In the genomic region with DNA sequence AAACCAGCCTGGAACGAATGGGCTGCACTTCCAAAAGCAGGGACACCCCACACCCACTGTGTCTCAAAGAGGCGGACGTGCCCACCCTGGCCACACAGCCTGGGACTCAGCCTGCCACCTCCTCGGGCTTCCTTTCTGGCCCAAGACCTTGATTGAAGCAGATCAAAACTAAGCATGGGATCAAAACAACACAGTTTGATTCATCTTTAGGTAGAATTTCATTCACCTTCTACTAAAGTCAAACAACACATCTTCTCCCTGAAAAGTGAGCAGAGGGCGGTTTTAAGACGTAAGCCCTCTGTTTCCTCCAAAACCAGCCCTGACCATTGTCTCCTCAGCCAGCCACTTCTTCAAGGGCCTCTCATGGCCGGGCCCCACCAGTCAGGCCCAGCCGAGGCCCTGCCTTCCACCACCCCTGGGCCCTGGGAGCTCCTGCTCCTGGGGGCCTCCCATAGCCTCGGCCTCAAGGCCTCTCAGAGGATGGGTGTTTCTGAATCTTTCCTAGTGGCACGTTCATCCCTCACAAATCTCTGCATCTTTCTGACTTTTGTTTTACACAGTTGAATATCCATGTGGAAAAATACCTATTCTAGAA, we compare ENCODE assay signal across 29 cellular contexts. TPM values are rescaled to one million over a fixed set of nuclear protein-coding genes. Genes with fewer than 3 reads are reported as not detected.
"Had no signal": no experiment of that assay in that cellular context is flagged by ENCODE, and none has a peak within 500 bp of the region (broad histone marks: within the 10 kb centered on the region; RNA-seq: fewer than 3 reads in every experiment).

No MANE protein-coding gene starts in this region.

- H3K9me3 Mint-ChIP-seq: activated naive CD8-positive, alpha-beta T cell treated with anti-CD3 and anti-CD28 coated beads, Interleukin-2, amount 50 U/mL, for 24 hours; activated T-cell treated with anti-CD3 and anti-CD28 coated beads, Interleukin-2, amount 50 U/mL, for 4 hours had no signal

- ATAC-seq: activated naive CD8-positive, alpha-beta T cell treated with anti-CD3 and anti-CD28 coated beads, Interleukin-2, amount 50 U/mL, for 24 hours; activated T-cell treated with anti-CD3 and anti-CD28 coated beads, Interleukin-2, amount 50 U/mL, for 4 hours; esophagus mucosa; mucosa of descending colon; T-helper 17 cell had no signal

- H3K4me1 ChIP-seq: sigmoid colon, tibial nerve, uterus had no signal

- DNase-seq: activated CD8-positive, alpha-beta memory T cell treated with anti-CD3 and anti-CD28 coated beads, Interleukin-2, amount 50 U/mL, for 4 hours; activated effector memory CD4-positive, alpha-beta T cell treated with Interleukin-2 at 50 U/mL for 16 hours; activated naive CD4-positive, alpha-beta T cell treated with anti-CD3 and anti-CD28 coated beads, Interleukin-2, amount 50 U/mL, for 16 hours; activated naive CD8-positive, alpha-beta T cell treated with anti-CD3 and anti-CD28 coated beads, Interleukin-2, amount 50 U/mL, for 24 hours; activated T-cell treated with anti-CD3 and anti-CD28 coated beads, Interleukin-2, amount 50 U/mL, for 4 hours; anterior cingulate cortex; dermis blood vessel endothelial cell; effector CD8-positive, alpha-beta T cell; foreskin melanocyte; hippocampal formation; mesenchymal stem cell; nephron progenitor cell; nucleus accumbens; stimulated activated CD4-positive, alpha-beta T cell treated with anti-CD3 and anti-CD28 coated beads, Interleukin-4, amount 100 ng/mL, for 1 hour; stimulated activated naive CD4-positive, alpha-beta T cell; substantia nigra; SW 1271; T-helper 17 cell had no signal

- H3K9me3 ChIP-seq: mucosa of descending colon, sigmoid colon, tibial nerve, uterus had no signal

- H3K27me3 ChIP-seq: uterus had no signal

- H3K27ac ChIP-seq: sigmoid colon, tibial nerve, uterus had no signal

- H3K4me3 Mint-ChIP-seq: activated naive CD8-positive, alpha-beta T cell treated with anti-CD3 and anti-CD28 coated beads, Interleukin-2, amount 50 U/mL, for 24 hours; activated T-cell treated with anti-CD3 and anti-CD28 coated beads, Interleukin-2, amount 50 U/mL, for 4 hours; brain; nephron progenitor cell; T-helper 17 cell had no signal

- H3K27me3 Mint-ChIP-seq: activated naive CD8-positive, alpha-beta T cell treated with anti-CD3 and anti-CD28 coated beads, Interleukin-2, amount 50 U/mL, for 24 hours had no signal

- H3K4me3 ChIP-seq: mucosa of descending colon, sigmoid colon, smooth muscle cell, tibial nerve, uterus had no signal

- H3K4me2 ChIP-seq: smooth muscle cell had no signal

- H3K27ac Mint-ChIP-seq: activated naive CD8-positive, alpha-beta T cell treated with anti-CD3 and anti-CD28 coated beads, Interleukin-2, amount 50 U/mL, for 24 hours; brain; nephron progenitor cell; T-helper 17 cell had no signal

- FAIRE-seq: endothelial cell of umbilical vein had no signal

- H3K4me1 Mint-ChIP-seq: activated naive CD8-positive, alpha-beta T cell treated with anti-CD3 and anti-CD28 coated beads, Interleukin-2, amount 50 U/mL, for 24 hours; brain; nephron progenitor cell; T-helper 17 cell had no signal

- H3K36me3 ChIP-seq: sigmoid colon, tibial nerve, uterus had no signal

- H3K36me3 Mint-ChIP-seq: brain had no signal

RNA-seq across cellular contexts. Expression of a gene that starts 6.3 kb away (rescaled TPM):
- total RNA-seq: activated T-cell treated with anti-CD3 and anti-CD28 coated beads, Interleukin-2, amount 50 U/mL, for 4 hours; dermis blood vessel endothelial cell; endothelial cell of umbilical vein; SK-MEL-5; T-helper 17 cell had no signal

RNA-seq across cellular contexts. Expression of a gene that starts 10.7 kb away (rescaled TPM):
- total RNA-seq: dermis blood vessel endothelial cell, endothelial cell of umbilical vein, esophagus mucosa, sigmoid colon, SK-MEL-5, T-helper 17 cell, tibial nerve had no signal
- polyA plus RNA-seq: endothelial cell of umbilical vein had no signal

RNA-seq across cellular contexts. Expression of a gene that starts 42.1 kb away (rescaled TPM):
- total RNA-seq: activated T-cell treated with anti-CD3 and anti-CD28 coated beads, Interleukin-2, amount 50 U/mL, for 4 hours; cardiac septum; endothelial cell of umbilical vein; esophagus mucosa; mucosa of descending colon; renal cortical epithelial cell; sigmoid colon; SK-MEL-5; smooth muscle cell; T-helper 17 cell; tibial nerve; uterus had no signal
- polyA plus RNA-seq: endothelial cell of umbilical vein, smooth muscle cell had no signal
